Comparison of ENCODE assay signal across 8 cellular contexts in the genomic region with DNA sequence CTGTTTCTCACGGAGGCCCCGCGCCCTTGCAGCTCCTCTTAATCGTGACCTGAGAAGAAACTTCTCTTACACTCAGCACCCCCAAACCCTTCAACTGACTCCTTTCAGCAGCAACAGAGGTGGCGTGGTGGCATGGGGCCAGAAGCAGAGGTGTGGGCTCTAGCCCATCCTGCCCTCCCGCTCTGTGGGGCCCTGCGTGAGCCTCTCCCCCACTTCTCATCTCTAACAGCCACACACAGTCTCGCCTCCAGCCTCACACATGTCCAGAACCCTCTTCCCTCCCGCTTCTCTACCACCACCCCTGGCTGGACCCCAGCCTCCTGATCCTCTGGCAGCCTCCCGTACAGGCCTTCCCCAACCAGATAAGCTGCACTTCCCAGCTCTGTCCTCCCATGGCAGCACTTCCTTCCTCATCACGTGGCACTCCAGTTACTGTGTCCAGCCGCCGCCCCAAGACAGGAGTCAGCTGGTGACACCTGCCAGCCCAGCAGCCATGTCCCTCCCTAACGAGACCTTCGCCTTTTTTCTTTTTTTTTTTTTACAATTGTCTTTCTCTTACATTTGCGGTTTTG. TPM values are rescaled to one million over a fixed set of nuclear protein-coding genes. Genes with fewer than 3 reads are reported as not detected.
DNase-seq lines count a peak whose midpoint lies in the region; ATAC-seq and TF ChIP-seq lines count a peak whose summit lies in the region.

No MANE protein-coding gene starts in this region.

- H3K4me1 ChIP-seq in right lobe of liver, result peaks cover 0 to 12% (median 3%) of the 10 kb centered on the region in 4 donors
- H3K4me1 ChIP-seq in upper lobe of left lung, result peaks cover 75 to 87% (median 80%) of the 10 kb centered on the region in 4 donors

- H3K27me3 ChIP-seq in right lobe of liver, result no peaks in the 10 kb centered on the region
- H3K27me3 ChIP-seq in upper lobe of left lung, result no peaks in the 10 kb centered on the region

- TF ChIP-seq CTCF in right lobe of liver (IDR thresholded peaks at IDR 0.05) (no peak), upper lobe of left lung (IDR thresholded peaks at IDR 0.05) (peak in 2 of 6 experiments; percentile 6 to 10)

- H3K27ac Mint-ChIP-seq in activated T-helper 2 cell treated with anti-CD3 and anti-CD28 coated beads, Interferon-gamma antibody, Interleukin-2, Interleukin-4, amounts not matched to agents 10 μg/mL and 5 μg/mL and 100 μg/mL, durations not matched to agents 14 hours and 24 hours and 36 hours, result peak overlapping the region; percentile 100

- 50% methylated on average over 15 of the region's 16 CpGs for WGBS in right lobe of liver (ENCODE audit: insufficient coverage, low coverage, low lambda C conversion rate, missing lambda C conversion rate)
- WGBS in upper lobe of left lung, 2 donors, result 41 to 61% methylated on average over 16 of the region's 16 CpGs

- no peaks in the 10 kb centered on the region for H3K27me3 Mint-ChIP-seq in activated T-helper 2 cell treated with anti-CD3 and anti-CD28 coated beads, Interferon-gamma antibody, Interleukin-2, Interleukin-4, amounts not matched to agents 10 μg/mL and 5 μg/mL and 100 μg/mL, durations not matched to agents 14 hours and 24 hours and 36 hours (ENCODE audit: low read depth)

- DNase-seq in activated T-helper 2 cell treated with anti-CD3 and anti-CD28 coated beads, Interferon-gamma antibody, Interleukin-2, Interleukin-4, amounts not matched to agents 10 μg/mL and 5 μg/mL and 100 μg/mL, durations not matched to agents 14 hours and 24 hours and 36 hours (ENCODE audit: low spot score), result no peak
- DNase-seq in right lobe of liver (peak in 1 of 3 donors; percentile 55), upper lobe of left lung (peak in 1 of 2 donors; percentile 74), NCI-H446 treated with DMSO at 0.1 percent for 48 hours (lab: John Stamatoyannopoulos, UW) (no peak), NCI-H1105 (lab: John Stamatoyannopoulos, UW) (no peak), Kasumi-1 (lab: John Stamatoyannopoulos, UW) (no peak)

- H3K9me3 ChIP-seq in right lobe of liver (no peaks in the 10 kb centered on the region), upper lobe of left lung (no peaks in the 10 kb centered on the region)

- TF ChIP-seq EP300 in upper lobe of left lung (IDR thresholded peaks at IDR 0.05), result peak in 1 of 4 donors; percentile 24

- intact Hi-C loops in activated T-helper 2 cell treated with anti-CD3 and anti-CD28 coated beads, Interferon-gamma antibody, Interleukin-2, Interleukin-4, amounts not matched to agents 10 μg/mL and 5 μg/mL and 100 μg/mL, durations not matched to agents 14 hours and 24 hours and 36 hours (cut with micrococcal nuclease), result loop anchor here (10.0 kb wide), 1 partner anchor 643 kb away; no protein-coding TSS in a partner anchor
- intact Hi-C loops in right lobe of liver (cut with DNase I), result no loop called here

- H3K4me1 Mint-ChIP-seq in activated T-helper 2 cell treated with anti-CD3 and anti-CD28 coated beads, Interferon-gamma antibody, Interleukin-2, Interleukin-4, amounts not matched to agents 10 μg/mL and 5 μg/mL and 100 μg/mL, durations not matched to agents 14 hours and 24 hours and 36 hours (ENCODE audit: low read depth), result peaks cover 88% of the 10 kb centered on the region

- TF ChIP-seq POLR2A in right lobe of liver (IDR thresholded peaks at IDR 0.05), result no peak
- TF ChIP-seq POLR2A in upper lobe of left lung (IDR thresholded peaks at IDR 0.05), result no peak

- peaks cover 0 to 6% (median 0%) of the 10 kb centered on the region in 4 donors for H3K36me3 ChIP-seq in right lobe of liver
- H3K36me3 ChIP-seq in upper lobe of left lung, result peaks cover 0 to 12% (median 4%) of the 10 kb centered on the region in 4 donors

- peak overlapping the region; percentile 67 for H3K4me3 Mint-ChIP-seq in activated T-helper 2 cell treated with anti-CD3 and anti-CD28 coated beads, Interferon-gamma antibody, Interleukin-2, Interleukin-4, amounts not matched to agents 10 μg/mL and 5 μg/mL and 100 μg/mL, durations not matched to agents 14 hours and 24 hours and 36 hours (ENCODE audit: low read depth)

- H3K36me3 Mint-ChIP-seq in activated T-helper 2 cell treated with anti-CD3 and anti-CD28 coated beads, Interferon-gamma antibody, Interleukin-2, Interleukin-4, amounts not matched to agents 10 μg/mL and 5 μg/mL and 100 μg/mL, durations not matched to agents 14 hours and 24 hours and 36 hours (ENCODE audit: low read depth), result peaks cover 81% of the 10 kb centered on the region

- no peaks in the 10 kb centered on the region for H3K9me3 Mint-ChIP-seq in activated T-helper 2 cell treated with anti-CD3 and anti-CD28 coated beads, Interferon-gamma antibody, Interleukin-2, Interleukin-4, amounts not matched to agents 10 μg/mL and 5 μg/mL and 100 μg/mL, durations not matched to agents 14 hours and 24 hours and 36 hours

- ATAC-seq in GM19452 (IDR thresholded peaks at IDR 0.05; ENCODE audit: unreplicated experiment) (peak; percentile 11), HG03442 (IDR thresholded peaks at IDR 0.05; ENCODE audit: unreplicated experiment) (peak; percentile 3), right lobe of liver (peak; percentile 11 to 33 (median 17)), upper lobe of left lung (ENCODE audit: low FRiP score in 2 of 2) (no peak)

- H3K27ac ChIP-seq in right lobe of liver (peak overlapping the region; percentile 27 to 84 (median 62)), upper lobe of left lung (peak overlapping the region; percentile 83 to 95 (median 87))

- no peak overlapping the region for H3K4me3 ChIP-seq in right lobe of liver
- peak overlapping the region in 1 of 4 donors; percentile 13 for H3K4me3 ChIP-seq in upper lobe of left lung

RNA-seq across cellular contexts. Expression of a gene that starts 30.5 kb away (rescaled TPM):
- total RNA-seq in activated T-helper 2 cell treated with anti-CD3 and anti-CD28 coated beads, Interferon-gamma antibody, Interleukin-2, Interleukin-4, amounts not matched to agents 10 μg/mL and 5 μg/mL and 100 μg/mL, durations not matched to agents 14 hours and 24 hours and 36 hours, result 186 and 189 TPM in 2 replicates
- total RNA-seq in right lobe of liver (10 to 100 TPM; 23.7 to 42.3 (median 33.1) TPM), upper lobe of left lung (10 to 100 TPM; 14.7 to 50.6 (median 31.0) TPM)

RNA-seq across cellular contexts. Expression of a gene that starts 34.8 kb away (rescaled TPM):
- 13.5 and 17.3 TPM in 2 replicates for total RNA-seq in activated T-helper 2 cell treated with anti-CD3 and anti-CD28 coated beads, Interferon-gamma antibody, Interleukin-2, Interleukin-4, amounts not matched to agents 10 μg/mL and 5 μg/mL and 100 μg/mL, durations not matched to agents 14 hours and 24 hours and 36 hours
- total RNA-seq in right lobe of liver (100 to 1,000 TPM in 1 of 6 experiments, 10 to 100 TPM in 5; 11.2 to 153 (median 66.7) TPM), upper lobe of left lung (10 to 100 TPM in 1 of 6 donors, 1 to 10 TPM in 5; 5.1 to 50.3 (median 6.2) TPM)

Comparison
In these comparisons a context has a peak if more than half of its experiments do, and no peak if none do; other contexts are left out.
1. ATAC-seq: peak in GM19452 (single experiment), HG03442 (single experiment) and right lobe of liver (4 of 4); none in upper lobe of left lung (0 of 2).